Comparison of ENCODE assay signal across 1 cellular context in genomic region chr20:41334452-41335421, GRCh38.
TF ChIP-seq lines count a peak whose summit lies in the region.

No MANE protein-coding gene starts in this region.

TF ChIP-seq in IMR-90, 13 proteins besides CTCF, POLR2A, EP300 and RAD21 (continued from another document):
- no peak for TF ChIP-seq ELK1 (IDR thresholded peaks at IDR 0.05; ENCODE audit: borderline replicate concordance, low read depth, low read length)
- no peak for TF ChIP-seq SMC3 (IDR thresholded peaks at IDR 0.05; ENCODE audit: low read depth, low read length)
- TF ChIP-seq NFE2L2 (IDR thresholded peaks at IDR 0.05; ENCODE audit: low read depth, low read length), result no peak
- no peak for TF ChIP-seq RFX5 (IDR thresholded peaks at IDR 0.05; ENCODE audit: low read depth, low read length)
- no peak for TF ChIP-seq CEBPB (IDR thresholded peaks at IDR 0.05; ENCODE audit: low read depth, low read length)
- TF ChIP-seq FOS (IDR thresholded peaks at IDR 0.05; ENCODE audit: low read depth, low read length), result no peak
- no peak for TF ChIP-seq MXI1 (IDR thresholded peaks at IDR 0.05; ENCODE audit: borderline replicate concordance, low read depth, low read length)
- no peak for TF ChIP-seq MAZ (IDR thresholded peaks at IDR 0.05; ENCODE audit: borderline replicate concordance, low read depth, low read length)
- TF ChIP-seq CHD1 (IDR thresholded peaks at IDR 0.05; ENCODE audit: low read depth, low read length), result no peak
- TF ChIP-seq BHLHE40 (IDR thresholded peaks at IDR 0.05; ENCODE audit: low read depth, low read length), result no peak
- TF ChIP-seq RCOR1 (IDR thresholded peaks at IDR 0.05; ENCODE audit: insufficient replicate concordance, low read length), result no peak
- no peak for TF ChIP-seq MAFK (IDR thresholded peaks at IDR 0.05; ENCODE audit: low read depth, low read length)
